ENCODE assay signal across 10 cellular contexts in the genomic region with DNA sequence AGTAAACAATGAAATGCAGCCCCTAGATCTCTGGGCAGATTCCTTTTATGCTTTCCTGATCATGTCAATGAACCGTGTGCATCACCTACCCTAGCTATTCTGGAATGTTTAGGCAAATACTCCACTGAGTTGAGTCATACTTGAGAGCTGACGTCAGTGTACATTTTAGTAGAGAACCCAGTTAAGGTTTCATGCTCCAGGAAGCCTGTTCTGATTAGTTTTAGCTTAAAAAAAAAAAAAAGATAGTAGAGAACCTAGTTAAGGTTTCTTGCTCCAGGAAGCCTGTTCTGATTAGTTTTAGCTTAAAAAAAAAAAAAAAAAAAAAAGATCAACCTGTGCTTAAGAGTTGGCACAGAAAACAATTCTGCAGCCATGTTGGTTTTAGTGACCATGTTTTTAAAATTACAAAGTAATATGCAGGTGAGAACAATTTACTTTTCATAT. TPM values are rescaled to one million over a fixed set of nuclear protein-coding genes. Genes with fewer than 3 reads are reported as not detected.
DNase-seq lines count a peak whose midpoint lies in the region; ATAC-seq and TF ChIP-seq lines count a peak whose summit lies in the region.
"Had no signal": no experiment of that assay in that cellular context is flagged by ENCODE, and none has a peak within 500 bp of the region (broad histone marks: within the 10 kb centered on the region; RNA-seq: fewer than 3 reads in every experiment).

No MANE protein-coding gene starts in this region.

- no peaks in the 10 kb centered on the region for H3K9me3 ChIP-seq in mucosa of stomach (ENCODE audit: control insufficient read depth, low read length)
- H3K9me3 ChIP-seq: tibial artery had no signal

- DNase-seq in AG10803 (ENCODE audit: low read depth) (peak; percentile 70), HuH-7.5 (ENCODE audit: low spot score) (peak; percentile 47), dermis blood vessel endothelial cell (peak; percentile 83), D341Med (ENCODE audit: low spot score) (no peak), SK-N-DZ (ENCODE audit: low spot score) (no peak)
- DNase-seq: activated CD4-positive, alpha-beta T cell treated with anti-CD3 and anti-CD28 coated beads, Interleukin-2, amount 50 U/mL, for 1 hour; tibial artery had no signal

- ATAC-seq in HG03025 (IDR thresholded peaks at IDR 0.05; ENCODE audit: low FRiP score, unreplicated experiment) (no peak), GM18868 (IDR thresholded peaks at IDR 0.05; ENCODE audit: unreplicated experiment) (no peak)

- no peaks in the 10 kb centered on the region for H3K27me3 ChIP-seq in mucosa of stomach (ENCODE audit: control insufficient read depth, insufficient read depth, low read length)
- H3K27me3 ChIP-seq: tibial artery had no signal

- peaks cover 38% of the 10 kb centered on the region for H3K4me1 ChIP-seq in mucosa of stomach (ENCODE audit: control insufficient read depth, insufficient read depth, low read length)

- no peaks in the 10 kb centered on the region for H3K36me3 ChIP-seq in mucosa of stomach (ENCODE audit: control insufficient read depth, insufficient read depth, low read length)
- H3K36me3 ChIP-seq: tibial artery had no signal

- TF ChIP-seq CTCF in AG10803 (conservative IDR thresholded peaks at IDR 0.05; ENCODE audit: low read length) = no peak

- H3K9ac ChIP-seq in mucosa of stomach (ENCODE audit: low read length) = peak overlapping the region; percentile 61

- H3K4me3 ChIP-seq in AG10803 (ENCODE audit: low read length) (no peak overlapping the region), mucosa of stomach (ENCODE audit: low read length) (no peak overlapping the region)
- H3K4me3 ChIP-seq: tibial artery had no signal

RNA-seq across cellular contexts. Expression of a gene that starts 3.7 kb away (rescaled TPM):
- total RNA-seq in dermis blood vessel endothelial cell = 44.0 and 49.7 TPM in 2 replicates
- polyA plus RNA-seq in SK-N-DZ (2014; cell fraction: cytosol; rRNA removed) = 21.2 and 25.6 TPM in 2 replicates
- 16.0 and 21.6 TPM in 2 replicates for polyA plus RNA-seq in SK-N-DZ (2014; cell fraction: nucleus; rRNA removed)

Comparison
In these comparisons a context has a peak if more than half of its experiments do, and no peak if none do; other contexts are left out.
1. DNase-seq: peak in AG10803 (single experiment), HuH-7.5 (single experiment) and dermis blood vessel endothelial cell (single experiment); none in D341Med (single experiment) and SK-N-DZ (single experiment).